29 cellular contexts compared by ENCODE assay signal in genomic region chr5:14879393-14879792, GRCh38.
"Had no signal": no experiment of that assay in that cellular context is flagged by ENCODE, and none has a peak within 500 bp of the region (broad histone marks: within the 10 kb centered on the region; RNA-seq: fewer than 3 reads in every experiment).

No MANE protein-coding gene starts in this region.

- ATAC-seq: activated CD4-positive, CD25-positive, alpha-beta regulatory T cell treated with anti-CD3 and anti-CD28 coated beads, Interleukin-2, amount 50 U/mL, for 24 hours; mucosa of descending colon; natural killer cell treated with Interleukin-12 subunit alpha and Interleukin-12 subunit beta and Interleukin-15 and Interleukin-18, amount 100 ng/mL, for 72 hours; right cardiac atrium had no signal

- H3K9me3 ChIP-seq: breast epithelium, esophagus muscularis mucosa, left ventricle myocardium inferior, mucosa of descending colon, thoracic aorta, uterus had no signal

- H3K4me1 ChIP-seq: breast epithelium, uterus had no signal

- H3K4me3 ChIP-seq: breast epithelium, esophagus muscularis mucosa, hepatocyte, left ventricle myocardium inferior, lung, mucosa of descending colon, thoracic aorta, uterus had no signal

- H2AFZ ChIP-seq: hepatocyte had no signal

- DNase-seq: activated CD4-positive, alpha-beta T cell treated with anti-CD3 and anti-CD28 coated beads for 48 hours; activated CD4-positive, alpha-beta T cell treated with anti-CD3 and anti-CD28 coated beads, Interleukin-2, amount 50 U/mL, for 48 hours; activated CD8-positive, alpha-beta memory T cell treated with anti-CD3 and anti-CD28 coated beads for 24 hours; activated gamma-delta T cell; activated naive CD4-positive, alpha-beta T cell treated with anti-CD3 and anti-CD28 coated beads, Interleukin-2, amount 10 ng/mL, durations not matched to agents 7 days and 5 days; activated T-cell treated with anti-CD3 and anti-CD28 coated beads, Interleukin-2, amount 50 U/mL, for 1 hour; amygdala; central memory CD4-positive, alpha-beta T cell; foreskin melanocyte; islet precursor cell; left ventricle myocardium inferior; mucosa of descending colon; posterior cingulate gyrus; right cardiac atrium; stimulated activated CD4-positive, alpha-beta T cell treated with anti-CD3 and anti-CD28 coated beads, Interleukin-4, amount 100 ng/mL, for 1 hour; T1000; uterus; WERI-Rb-1 had no signal

- H3K36me3 Mint-ChIP-seq: activated naive CD4-positive, alpha-beta T cell treated with anti-CD3 and anti-CD28 coated beads, Interleukin-2, amount 10 ng/mL, durations not matched to agents 7 days and 5 days; natural killer cell treated with Interleukin-12 subunit alpha and Interleukin-12 subunit beta and Interleukin-15 and Interleukin-18, amount 100 ng/mL, for 72 hours; type B pancreatic cell had no signal

- H3K27me3 Mint-ChIP-seq: type B pancreatic cell had no signal

- H3K79me2 ChIP-seq: hepatocyte had no signal

- H3K36me3 ChIP-seq: breast epithelium, esophagus muscularis mucosa, left ventricle myocardium inferior, thoracic aorta, uterus, WERI-Rb-1 had no signal

- H3K9me3 Mint-ChIP-seq: activated naive CD4-positive, alpha-beta T cell treated with anti-CD3 and anti-CD28 coated beads, Interleukin-2, amount 10 ng/mL, durations not matched to agents 7 days and 5 days; activated T-helper 1 cell treated with anti-CD3 and anti-CD28 coated beads, Interleukin-12 subunit alpha, Interleukin-12 subunit beta, Interleukin-2, Interleukin-4 antibody, amounts not matched to agents 30 ng/mL and 10 ng/mL and 1 ng/mL, durations not matched to agents 14 hours and 24 hours and 36 hours; dendritic cell treated with granulocyte-macrophage colony-stimulating factor and Interleukin-4, amounts not matched to agents 40 ng/mL and 50 ng/mL, for 4 days; natural killer cell treated with Interleukin-12 subunit alpha and Interleukin-12 subunit beta and Interleukin-15 and Interleukin-18, amount 100 ng/mL, for 72 hours; stimulated activated naive CD8-positive, alpha-beta T cell treated with anti-CD3 and anti-CD28 coated beads, Interleukin-15, Interleukin-2, amounts not matched to agents 100 ng/mL and 50 ng/mL, for 24 hours; type B pancreatic cell had no signal

- H3K27ac Mint-ChIP-seq: activated naive CD4-positive, alpha-beta T cell treated with anti-CD3 and anti-CD28 coated beads, Interleukin-2, amount 10 ng/mL, durations not matched to agents 7 days and 5 days; activated T-helper 1 cell treated with anti-CD3 and anti-CD28 coated beads, Interleukin-12 subunit alpha, Interleukin-12 subunit beta, Interleukin-2, Interleukin-4 antibody, amounts not matched to agents 30 ng/mL and 10 ng/mL and 1 ng/mL, durations not matched to agents 14 hours and 24 hours and 36 hours; dendritic cell treated with granulocyte-macrophage colony-stimulating factor and Interleukin-4, amounts not matched to agents 40 ng/mL and 50 ng/mL, for 4 days; natural killer cell treated with Interleukin-12 subunit alpha and Interleukin-12 subunit beta and Interleukin-15 and Interleukin-18, amount 100 ng/mL, for 72 hours; stimulated activated naive CD8-positive, alpha-beta T cell treated with anti-CD3 and anti-CD28 coated beads, Interleukin-15, Interleukin-2, amounts not matched to agents 100 ng/mL and 50 ng/mL, for 24 hours; type B pancreatic cell had no signal

- H3K27ac ChIP-seq: breast epithelium, esophagus muscularis mucosa, hepatocyte, left ventricle myocardium inferior, thoracic aorta, uterus, WERI-Rb-1 had no signal

- H3K4me3 Mint-ChIP-seq: activated naive CD4-positive, alpha-beta T cell treated with anti-CD3 and anti-CD28 coated beads, Interleukin-2, amount 10 ng/mL, durations not matched to agents 7 days and 5 days; activated T-helper 1 cell treated with anti-CD3 and anti-CD28 coated beads, Interleukin-12 subunit alpha, Interleukin-12 subunit beta, Interleukin-2, Interleukin-4 antibody, amounts not matched to agents 30 ng/mL and 10 ng/mL and 1 ng/mL, durations not matched to agents 14 hours and 24 hours and 36 hours; dendritic cell treated with granulocyte-macrophage colony-stimulating factor and Interleukin-4, amounts not matched to agents 40 ng/mL and 50 ng/mL, for 4 days; natural killer cell treated with Interleukin-12 subunit alpha and Interleukin-12 subunit beta and Interleukin-15 and Interleukin-18, amount 100 ng/mL, for 72 hours; stimulated activated naive CD8-positive, alpha-beta T cell treated with anti-CD3 and anti-CD28 coated beads, Interleukin-15, Interleukin-2, amounts not matched to agents 100 ng/mL and 50 ng/mL, for 24 hours; type B pancreatic cell had no signal

- H3K27me3 ChIP-seq: breast epithelium, esophagus muscularis mucosa, hepatocyte, uterus had no signal
